ENCODE assay signal across 8 cellular contexts in the genomic region with DNA sequence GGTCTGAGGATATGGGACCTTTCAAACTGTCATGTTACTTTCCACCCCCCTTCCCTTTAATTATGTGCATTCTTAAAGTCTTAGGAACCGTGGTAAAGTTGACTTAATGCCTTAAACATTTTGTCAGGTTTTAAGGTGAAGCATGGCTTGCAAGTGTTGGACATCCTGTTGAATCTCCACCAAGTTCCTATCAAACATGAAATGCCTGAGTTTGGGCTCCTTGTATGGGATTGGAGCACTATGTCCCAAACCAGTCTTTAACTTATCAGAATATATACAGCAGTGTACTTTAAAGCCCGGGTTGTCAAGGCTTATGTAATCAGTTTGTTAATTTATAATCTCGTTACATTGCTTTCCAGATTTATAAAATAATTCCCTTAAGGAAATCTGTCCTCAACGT. TPM values are rescaled to one million over a fixed set of nuclear protein-coding genes. Genes with fewer than 3 reads are reported as not detected.
A peak's percentile ranks its signal among the peaks of the same experiment; 100 is the strongest.
DNase-seq lines count a peak whose midpoint lies in the region; FAIRE-seq and TF ChIP-seq lines count a peak whose summit lies in the region.

No MANE protein-coding gene starts in this region.

- H3K27ac Mint-ChIP-seq in osteocyte (ENCODE audit: unreplicated experiment) = peak overlapping the region; percentile 88

- H3K79me2 ChIP-seq in DOHH2 (ENCODE audit: control insufficient read depth, low read length) = peaks cover 57% of the 10 kb centered on the region
- H3K79me2 ChIP-seq in OCI-LY1 (ENCODE audit: insufficient read depth, low read length) = peaks cover 48% of the 10 kb centered on the region

- H3K27ac ChIP-seq in DOHH2 (ENCODE audit: low read depth, low read length) = peak overlapping the region; percentile 11; the same call in 1 of the 2 replicates
- H3K27ac ChIP-seq in OCI-LY1 (ENCODE audit: low read depth, low read length, poor library complexity, severe bottlenecking) = no peak overlapping the region

- H4K20me1 ChIP-seq in DOHH2 (ENCODE audit: control insufficient read depth, insufficient read depth, low read depth, low read length) = peaks cover 18% of the 10 kb centered on the region
- 0 out of 2 replicates have a peak, but pooled peaks cover 2% of the 10 kb centered on the region for H4K20me1 ChIP-seq in OCI-LY1 (ENCODE audit: insufficient read depth, low read length)

- H3K36me3 ChIP-seq in DOHH2 (ENCODE audit: control insufficient read depth, low read length) (peaks cover 21% of the 10 kb centered on the region), OCI-LY1 (ENCODE audit: insufficient read depth, low read length) (no peaks in the 10 kb centered on the region)

- no peaks in the 10 kb centered on the region for H3K27me3 ChIP-seq in DOHH2 (ENCODE audit: control insufficient read depth, low read length)
- H3K27me3 ChIP-seq in OCI-LY1 (ENCODE audit: insufficient read depth, low read length) = no peaks in the 10 kb centered on the region

- H3K9ac ChIP-seq in OCI-LY1 (ENCODE audit: low read length) = peak overlapping the region; percentile 69

- H3K4me1 ChIP-seq in DOHH2 (ENCODE audit: control insufficient read depth, low read length) (peaks cover 33% of the 10 kb centered on the region), OCI-LY1 (ENCODE audit: insufficient read depth, low read length, severe bottlenecking) (peaks cover 44% of the 10 kb centered on the region)

- peak; percentile 61 for FAIRE-seq in endometrium (lab: Jason Lieb, UNC)

- no peaks in the 10 kb centered on the region for H3K9me2 ChIP-seq in DOHH2 (replicated peaks; ENCODE audit: control insufficient read depth, low read length)
- H3K9me2 ChIP-seq in OCI-LY1 (ENCODE audit: low read depth, low read length) = no peaks in the 10 kb centered on the region

- H3K36me3 Mint-ChIP-seq in osteocyte (ENCODE audit: unreplicated experiment) = peaks cover 3% of the 10 kb centered on the region

- no peak overlapping the region for H2AFZ ChIP-seq in OCI-LY1 (ENCODE audit: low read length)

- peaks cover 17% of the 10 kb centered on the region for H3K27me3 Mint-ChIP-seq in osteocyte (ENCODE audit: unreplicated experiment)

- H3K9me3 ChIP-seq in DOHH2 (ENCODE audit: control insufficient read depth, insufficient read depth, low read length) (no peaks in the 10 kb centered on the region), OCI-LY1 (ENCODE audit: low read length) (no peaks in the 10 kb centered on the region)

- peaks cover 47% of the 10 kb centered on the region for H3K4me1 Mint-ChIP-seq in osteocyte (ENCODE audit: unreplicated experiment)

- peak overlapping the region; percentile 86 for H3K4me3 Mint-ChIP-seq in osteocyte (ENCODE audit: unreplicated experiment)

- H3F3A ChIP-seq in DOHH2 (ENCODE audit: control insufficient read depth, insufficient read depth) (no peaks in the 10 kb centered on the region), OCI-LY1 (ENCODE audit: insufficient read depth, low read length) (no peaks in the 10 kb centered on the region)

- no peak for DNase-seq in osteocyte (ENCODE audit: extremely low spot score, unreplicated experiment)
- DNase-seq in NCI-H446 (lab: John Stamatoyannopoulos, UW) = no peak
- DNase-seq in GF-D8 (lab: John Stamatoyannopoulos, UW) = no peak
- no peak for DNase-seq in activated CD8-positive, alpha-beta memory T cell treated with anti-CD3 and anti-CD28 coated beads, Interleukin-2, amount 50 U/mL, for 48 hours
- DNase-seq in activated CD8-positive, alpha-beta memory T cell treated with anti-CD3 and anti-CD28 coated beads, Interleukin-2, amount 50 U/mL, for 4 hours = no peak

- H3K4me2 ChIP-seq in DOHH2 (ENCODE audit: low read length) (peak overlapping the region; percentile 93), OCI-LY1 (ENCODE audit: low read length) (peak overlapping the region; percentile 95)

- TF ChIP-seq CTCF in DOHH2 (IDR thresholded peaks at IDR 0.05; ENCODE audit: low read depth, low read length, poor library complexity, severe bottlenecking) = no peak
- TF ChIP-seq CTCF in OCI-LY1 (IDR thresholded peaks at IDR 0.05; ENCODE audit: low read length) = no peak
- no peak for TF ChIP-seq CTCF in osteocyte (IDR thresholded peaks at IDR 0.05)

- no peaks in the 10 kb centered on the region for H3K9me3 Mint-ChIP-seq in osteocyte (ENCODE audit: unreplicated experiment)

- H3K4me3 ChIP-seq in DOHH2 (ENCODE audit: low read length) (peak overlapping the region; percentile 78), OCI-LY1 (ENCODE audit: low read depth, low read length, poor library complexity, severe bottlenecking) (peak overlapping the region; percentile 70)

RNA-seq across cellular contexts. Expression of gene SNRK, which starts 1.2 kb away (rescaled TPM):
- total RNA-seq in osteocyte = 25.9 and 29.2 TPM in 2 replicates
